1 cellular context compared by ENCODE assay signal in the genomic region with DNA sequence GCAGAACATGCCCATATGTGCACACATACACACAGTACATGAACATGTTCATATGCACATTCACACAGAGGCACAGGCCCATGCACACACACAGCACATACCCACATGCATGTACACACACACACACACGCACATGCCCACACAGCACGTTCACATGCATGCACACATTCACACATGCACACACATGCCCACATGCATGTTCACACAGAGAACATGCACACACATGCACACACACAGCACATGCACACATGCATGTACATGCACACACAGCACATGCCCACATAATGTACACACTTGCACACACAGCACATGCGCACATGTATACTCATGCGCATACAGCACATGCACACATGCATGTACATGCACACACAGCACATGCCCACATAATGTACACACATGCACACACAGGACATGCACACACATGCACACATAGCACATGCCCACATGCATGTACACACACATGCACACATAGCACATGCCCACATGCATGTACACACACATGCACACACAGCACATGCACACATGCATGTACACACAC.
A peak's percentile ranks its signal among the peaks of the same experiment; 100 is the strongest.
TF ChIP-seq lines count a peak whose summit lies in the region.

No MANE protein-coding gene starts in this region.

TF ChIP-seq in H1, 55 proteins besides CTCF, POLR2A, EP300 and RAD21:
- TF ChIP-seq FOSL1 (IDR thresholded peaks at IDR 0.05; ENCODE audit: insufficient read depth, low read depth, low read length) (no peak), KDM1A (IDR thresholded peaks at IDR 0.05; ENCODE audit: borderline replicate concordance, low read length) (peak; percentile 63; the same call in 1 of the 2 replicates)
- TF ChIP-seq, protein P1, sequence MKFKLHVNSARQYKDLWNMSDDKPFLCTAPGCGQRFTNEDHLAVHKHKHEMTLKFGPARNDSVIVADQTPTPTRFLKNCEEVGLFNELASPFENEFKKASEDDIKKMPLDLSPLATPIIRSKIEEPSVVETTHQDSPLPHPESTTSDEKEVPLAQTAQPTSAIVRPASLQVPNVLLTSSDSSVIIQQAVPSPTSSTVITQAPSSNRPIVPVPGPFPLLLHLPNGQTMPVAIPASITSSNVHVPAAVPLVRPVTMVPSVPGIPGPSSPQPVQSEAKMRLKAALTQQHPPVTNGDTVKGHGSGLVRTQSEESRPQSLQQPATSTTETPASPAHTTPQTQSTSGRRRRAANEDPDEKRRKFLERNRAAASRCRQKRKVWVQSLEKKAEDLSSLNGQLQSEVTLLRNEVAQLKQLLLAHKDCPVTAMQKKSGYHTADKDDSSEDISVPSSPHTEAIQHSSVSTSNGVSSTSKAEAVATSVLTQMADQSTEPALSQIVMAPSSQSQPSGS (IDR thresholded peaks at IDR 0.05; ENCODE audit: low read length) = no peak
